In genomic region chr3:24156466-24156865, GRCh38 we compare ENCODE assay signal across 2 cellular contexts.
A peak's percentile ranks its signal among the peaks of the same experiment; 100 is the strongest.
TF ChIP-seq lines count a peak whose summit lies in the region.

No MANE protein-coding gene starts in this region.

TF ChIP-seq in A549, 52 proteins besides CTCF, POLR2A, EP300 and RAD21 (continued from another document):
- TF ChIP-seq E2F6 (IDR thresholded peaks at IDR 0.05; ENCODE audit: borderline replicate concordance, low read depth) (no peak), MAFK (IDR thresholded peaks at IDR 0.05; ENCODE audit: partially characterized antibody) (peak; percentile 73), FOSL2 (IDR thresholded peaks at IDR 0.05) (no peak), FOSL2 (CRISPR knock-in tag; IDR thresholded peaks at IDR 0.05) (peak; percentile 27; the same call in 1 of the 2 replicates), ESRRA (IDR thresholded peaks at IDR 0.05; ENCODE audit: borderline replicate concordance, low read length) (no peak), TFCP2L1 (CRISPR knock-in tag; IDR thresholded peaks at IDR 0.05) (no peak)

TF ChIP-seq in HCT116, 20 proteins besides CTCF, POLR2A, EP300 and RAD21 (continued from another document):
- TF ChIP-seq MAX (IDR thresholded peaks at IDR 0.05) (peak; percentile 37; the same call in 1 of the 2 replicates), YY1 (IDR thresholded peaks at IDR 0.05; ENCODE audit: extremely low read depth, insufficient replicate concordance, low read depth, low read length) (no peak), EZH2 (IDR thresholded peaks at IDR 0.05) (no peak), SIN3A (IDR thresholded peaks at IDR 0.05; ENCODE audit: low read depth) (no peak; the same call in 1 of the 2 replicates), ZFX (IDR thresholded peaks at IDR 0.05) (no peak), EGR1 (IDR thresholded peaks at IDR 0.05; ENCODE audit: low read depth) (no peak), CEBPB (IDR thresholded peaks at IDR 0.05; ENCODE audit: low read depth) (0 out of 2 replicates have a peak, but pooled peaks have one; percentile 31), REST (IDR thresholded peaks at IDR 0.05; ENCODE audit: low read depth) (no peak), ELF1 (IDR thresholded peaks at IDR 0.05; ENCODE audit: borderline replicate concordance, low read depth) (no peak), EZH2phosphoT487 (IDR thresholded peaks at IDR 0.05; ENCODE audit: borderline replicate concordance) (no peak)
- TF ChIP-seq, protein P1, sequence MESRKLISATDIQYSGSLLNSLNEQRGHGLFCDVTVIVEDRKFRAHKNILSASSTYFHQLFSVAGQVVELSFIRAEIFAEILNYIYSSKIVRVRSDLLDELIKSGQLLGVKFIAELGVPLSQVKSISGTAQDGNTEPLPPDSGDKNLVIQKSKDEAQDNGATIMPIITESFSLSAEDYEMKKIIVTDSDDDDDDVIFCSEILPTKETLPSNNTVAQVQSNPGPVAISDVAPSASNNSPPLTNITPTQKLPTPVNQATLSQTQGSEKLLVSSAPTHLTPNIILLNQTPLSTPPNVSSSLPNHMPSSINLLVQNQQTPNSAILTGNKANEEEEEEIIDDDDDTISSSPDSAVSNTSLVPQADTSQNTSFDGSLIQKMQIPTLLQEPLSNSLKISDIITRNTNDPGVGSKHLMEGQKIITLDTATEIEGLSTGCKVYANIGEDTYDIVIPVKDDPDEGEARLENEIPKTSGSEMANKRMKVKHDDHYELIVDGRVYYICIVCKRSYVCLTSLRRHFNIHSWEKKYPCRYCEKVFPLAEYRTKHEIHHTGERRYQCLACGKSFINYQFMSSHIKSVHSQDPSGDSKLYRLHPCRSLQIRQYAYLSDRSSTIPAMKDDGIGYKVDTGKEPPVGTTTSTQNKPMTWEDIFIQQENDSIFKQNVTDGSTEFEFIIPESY (IDR thresholded peaks at IDR 0.05; ENCODE audit: extremely low read depth, insufficient replicate concordance, low read length) = no peak
